In genomic region chr15:78987891-78988360, GRCh38 we compare ENCODE assay signal across 12 cellular contexts. TPM values are rescaled to one million over a fixed set of nuclear protein-coding genes. Genes with fewer than 3 reads are reported as not detected.
DNase-seq lines count a peak whose midpoint lies in the region; ATAC-seq and TF ChIP-seq lines count a peak whose summit lies in the region.
"Had no signal": no experiment of that assay in that cellular context is flagged by ENCODE, and none has a peak within 500 bp of the region (broad histone marks: within the 10 kb centered on the region; RNA-seq: fewer than 3 reads in every experiment).

No MANE protein-coding gene starts in this region.

- H3K36me3 ChIP-seq in Caco-2 (ENCODE audit: control insufficient read depth, insufficient read depth, low read length), result no peaks in the 10 kb centered on the region
- no peaks in the 10 kb centered on the region for H3K36me3 ChIP-seq in SJSA1
- H3K36me3 ChIP-seq: neural progenitor cell had no signal

- H3K4me3 ChIP-seq in Caco-2 (ENCODE audit: low read depth, low read length), result no peak overlapping the region
- H3K4me3 ChIP-seq in SJSA1, result no peak overlapping the region
- no peak overlapping the region for H3K4me3 ChIP-seq in retinal pigment epithelial cell (ENCODE audit: low read length)
- H3K4me3 ChIP-seq: neural progenitor cell had no signal

- BruUV-seq in Caco-2 (replicated peaks; lab: Mats Ljungman, UMichigan), result no TSS peak

- CTCF ChIA-PET in Caco-2 (lab: Charles Lee), result interaction anchor here (1.8 kb wide), 1 partner anchor 8 kb away, joined by 8 read pairs; no protein-coding TSS in a partner anchor

- H3K27ac Mint-ChIP-seq in Caco-2 (ENCODE audit: unreplicated experiment), result peak overlapping the region; percentile 76
- H3K27ac Mint-ChIP-seq in natural killer cell treated with Interleukin-12 subunit alpha and Interleukin-12 subunit beta and Interleukin-15 and Interleukin-18, amount 100 ng/mL, for 72 hours, result no peak overlapping the region
- H3K27ac Mint-ChIP-seq in stimulated activated effector memory CD8-positive, alpha-beta T cell treated with anti-CD3 and anti-CD28 coated beads, Interleukin-12 subunit alpha, Interleukin-12 subunit beta, amount 100 ng/mL, for 72 hours, result no peak overlapping the region
- H3K27ac Mint-ChIP-seq: CD4-positive, alpha-beta T cell; neural progenitor cell had no signal

- peaks cover 7% of the 10 kb centered on the region for H3K4me1 Mint-ChIP-seq in Caco-2 (ENCODE audit: low read depth, unreplicated experiment)
- H3K4me1 Mint-ChIP-seq in natural killer cell treated with Interleukin-12 subunit alpha and Interleukin-12 subunit beta and Interleukin-15 and Interleukin-18, amount 100 ng/mL, for 72 hours (ENCODE audit: low read depth in 2 of 2), result peaks cover under 1 to 2% of the 10 kb centered on the region in 2 donors
- peaks cover 8% of the 10 kb centered on the region for H3K4me1 Mint-ChIP-seq in stimulated activated effector memory CD8-positive, alpha-beta T cell treated with anti-CD3 and anti-CD28 coated beads, Interleukin-12 subunit alpha, Interleukin-12 subunit beta, amount 100 ng/mL, for 72 hours

- peak overlapping the region; percentile 59 for H3K27ac ChIP-seq in SJSA1
- H3K27ac ChIP-seq: neural progenitor cell had no signal

- H3K27me3 ChIP-seq in Caco-2 (replicated peaks; ENCODE audit: control insufficient read depth, insufficient read depth, low read length) (no peaks in the 10 kb centered on the region), SJSA1 (replicated peaks) (no peaks in the 10 kb centered on the region)
- H3K27me3 ChIP-seq: neural progenitor cell had no signal

- H3K4me1 ChIP-seq in Caco-2 (peaks cover 12% of the 10 kb centered on the region), SJSA1 (replicated peaks) (peaks cover 23% of the 10 kb centered on the region)
- H3K4me1 ChIP-seq: neural progenitor cell had no signal

- no peaks in the 10 kb centered on the region for H3K27me3 Mint-ChIP-seq in Caco-2 (ENCODE audit: insufficient read depth, unreplicated experiment)
- H3K27me3 Mint-ChIP-seq in natural killer cell treated with Interleukin-12 subunit alpha and Interleukin-12 subunit beta and Interleukin-15 and Interleukin-18, amount 100 ng/mL, for 72 hours, result peaks cover 12 to 17% of the 10 kb centered on the region in 2 donors

- H3K4me3 Mint-ChIP-seq in Caco-2 (ENCODE audit: unreplicated experiment), result no peak overlapping the region
- H3K4me3 Mint-ChIP-seq in natural killer cell treated with Interleukin-12 subunit alpha and Interleukin-12 subunit beta and Interleukin-15 and Interleukin-18, amount 100 ng/mL, for 72 hours, result no peak overlapping the region
- H3K4me3 Mint-ChIP-seq in stimulated activated effector memory CD8-positive, alpha-beta T cell treated with anti-CD3 and anti-CD28 coated beads, Interleukin-12 subunit alpha, Interleukin-12 subunit beta, amount 100 ng/mL, for 72 hours, result no peak overlapping the region
- H3K4me3 Mint-ChIP-seq: CD4-positive, alpha-beta T cell; neural progenitor cell had no signal

- intact Hi-C loops in Caco-2 (cut with micrococcal nuclease; ENCODE audit: unreplicated experiment), result no loop called here

- POLR2A ChIA-PET in Caco-2 (lab: Charles Lee), result no interaction called here

- peaks cover 4% of the 10 kb centered on the region for H3K9me3 Mint-ChIP-seq in Caco-2 (ENCODE audit: unreplicated experiment)
- H3K9me3 Mint-ChIP-seq in natural killer cell treated with Interleukin-12 subunit alpha and Interleukin-12 subunit beta and Interleukin-15 and Interleukin-18, amount 100 ng/mL, for 72 hours, result no peaks in the 10 kb centered on the region
- H3K9me3 Mint-ChIP-seq in stimulated activated effector memory CD8-positive, alpha-beta T cell treated with anti-CD3 and anti-CD28 coated beads, Interleukin-12 subunit alpha, Interleukin-12 subunit beta, amount 100 ng/mL, for 72 hours, result no peaks in the 10 kb centered on the region
- H3K9me3 Mint-ChIP-seq: CD4-positive, alpha-beta T cell; neural progenitor cell had no signal

- DNase-seq in Caco-2, result no peak
- peak in 1 of 2 experiments; percentile 9 for DNase-seq in SJSA1 (ENCODE audit: low read depth in 1 of 2, low spot score in 2 of 2)
- peak; percentile 48 for DNase-seq in fibroblast of gingiva (ENCODE audit: low read depth)
- DNase-seq in retinal pigment epithelial cell (ENCODE audit: low read depth), result peak; percentile 34
- no peak for DNase-seq in DMS79 treated with DMSO at 0.1 percent for 48 hours (lab: John Stamatoyannopoulos, UW)
- no peak for DNase-seq in natural killer cell treated with Interleukin-12 subunit alpha and Interleukin-12 subunit beta and Interleukin-15 and Interleukin-18, amount 100 ng/mL, for 72 hours (ENCODE audit: low spot score)
- DNase-seq in stimulated activated effector memory CD8-positive, alpha-beta T cell treated with anti-CD3 and anti-CD28 coated beads, Interleukin-12 subunit alpha, Interleukin-12 subunit beta, amount 100 ng/mL, for 72 hours (ENCODE audit: low spot score in 2 of 2), result no peak
- DNase-seq: CD4-positive, alpha-beta T cell; NCI-H446 treated with DMSO at 0.1 percent for 48 hours; T-helper 9 cell had no signal

- no peaks in the 10 kb centered on the region for H3K9me3 ChIP-seq in Caco-2
- no peaks in the 10 kb centered on the region for H3K9me3 ChIP-seq in SJSA1 (replicated peaks)

- ATAC-seq in GM21737 (IDR thresholded peaks at IDR 0.05; ENCODE audit: unreplicated experiment), result no peak
- ATAC-seq in natural killer cell treated with Interleukin-12 subunit alpha and Interleukin-12 subunit beta and Interleukin-15 and Interleukin-18, amount 100 ng/mL, for 72 hours, result no peak
- no peak for ATAC-seq in stimulated activated effector memory CD8-positive, alpha-beta T cell treated with anti-CD3 and anti-CD28 coated beads, Interleukin-12 subunit alpha, Interleukin-12 subunit beta, amount 100 ng/mL, for 72 hours

- no peaks in the 10 kb centered on the region for H3K36me3 Mint-ChIP-seq in Caco-2 (ENCODE audit: insufficient read depth, unreplicated experiment)
- no peaks in the 10 kb centered on the region for H3K36me3 Mint-ChIP-seq in natural killer cell treated with Interleukin-12 subunit alpha and Interleukin-12 subunit beta and Interleukin-15 and Interleukin-18, amount 100 ng/mL, for 72 hours
- H3K36me3 Mint-ChIP-seq in stimulated activated effector memory CD8-positive, alpha-beta T cell treated with anti-CD3 and anti-CD28 coated beads, Interleukin-12 subunit alpha, Interleukin-12 subunit beta, amount 100 ng/mL, for 72 hours, result peaks cover 2% of the 10 kb centered on the region
- H3K36me3 Mint-ChIP-seq: neural progenitor cell had no signal

- TF ChIP-seq CTCF in Caco-2 (IDR thresholded peaks at IDR 0.05; ENCODE audit: insufficient read depth in 1 of 2, low read depth in 1 of 2, low read length in 1 of 2, severe bottlenecking in 1 of 2, unreplicated experiment in 1 of 2) (no peak), retinal pigment epithelial cell (conservative IDR thresholded peaks at IDR 0.05; ENCODE audit: low read depth, low read length) (no peak)

RNA-seq across cellular contexts. Expression of gene CTSH, which starts 43.1 kb away (rescaled TPM):
- 171 and 183 TPM in 2 replicates for total RNA-seq in Caco-2 (2022)
- total RNA-seq in SJSA1 (2014; rRNA removed; shearing (Covaris generic)), result 0.92 TPM in 1 of 2 replicates, not detected in the other
- 10 to 100 TPM; 16.1 to 25.2 TPM for total RNA-seq in natural killer cell treated with Interleukin-12 subunit alpha and Interleukin-12 subunit beta and Interleukin-15 and Interleukin-18, amount 100 ng/mL, for 72 hours

Comparison
In these comparisons a context has a peak if more than half of its experiments do, and no peak if none do; other contexts are left out.
1. DNase-seq: peak in fibroblast of gingiva (single experiment) and retinal pigment epithelial cell (single experiment); none in Caco-2 (0 of 2), DMS79 treated with DMSO at 0.1 percent for 48 hours (single experiment), natural killer cell treated with Interleukin-12 subunit alpha and Interleukin-12 subunit beta and Interleukin-15 and Interleukin-18, amount 100 ng/mL, for 72 hours (single experiment) and stimulated activated effector memory CD8-positive, alpha-beta T cell treated with anti-CD3 and anti-CD28 coated beads, Interleukin-12 subunit alpha, Interleukin-12 subunit beta, amount 100 ng/mL, for 72 hours (0 of 2).